30 cellular contexts compared by ENCODE assay signal in genomic region chr22:46905834-46906233, GRCh38.
"Had no signal": no experiment of that assay in that cellular context is flagged by ENCODE, and none has a peak within 500 bp of the region (broad histone marks: within the 10 kb centered on the region; RNA-seq: fewer than 3 reads in every experiment).

No MANE protein-coding gene starts in this region.

- FAIRE-seq: kidney, urothelium cell line had no signal

- H3K4me3 ChIP-seq: left ventricle myocardium inferior, lung, neural progenitor cell, ovary, right atrium auricular region, right lobe of liver, smooth muscle cell, testis, thyroid gland, transverse colon, upper lobe of left lung had no signal

- ATAC-seq: left colon; natural killer cell; right lobe of liver; stimulated activated memory B cell treated with anti-CD40 and anti-IgM and Interleukin-4, amounts not matched to agents 10 μg/mL and 1 μg/mL and 100 μg/mL, for 72 hours; stimulated activated naive CD8-positive, alpha-beta T cell treated with anti-CD3 and anti-CD28 coated beads, Interleukin-15, amount 100 ng/mL, for 72 hours had no signal

- H3K27me3 Mint-ChIP-seq: naive B cell; progenitor cell of endocrine pancreas; stimulated activated memory B cell treated with anti-CD40 and anti-IgM and Interleukin-4, amounts not matched to agents 10 μg/mL and 1 μg/mL and 100 μg/mL, for 72 hours; stimulated activated naive CD8-positive, alpha-beta T cell treated with anti-CD3 and anti-CD28 coated beads, Interleukin-15, amount 100 ng/mL, for 72 hours had no signal

- H3K36me3 Mint-ChIP-seq: natural killer cell had no signal

- DNase-seq: hippocampal formation; left colon; left ventricle myocardium inferior; mesendoderm; naive B cell; natural killer cell; nephron progenitor cell; occipital lobe; ovary; right lobe of liver; stimulated activated CD4-positive, alpha-beta T cell treated with anti-CD3 and anti-CD28 coated beads, Interleukin-1b, Interleukin-23, amount 100 ng/mL, for 48 hours; stimulated activated CD4-positive, alpha-beta T cell treated with anti-CD3 and anti-CD28 coated beads, Interleukin-2, amount 100 ng/mL, for 48 hours; stimulated activated CD4-positive, alpha-beta T cell treated with anti-CD3 and anti-CD28 coated beads, Interleukin-4, amount 100 ng/mL, for 4 hours; stimulated activated CD8-positive, alpha-beta memory T cell treated with anti-CD3 and anti-CD28 coated beads, Interleukin-4, amount 100 ng/mL, for 48 hours; stimulated activated naive CD4-positive, alpha-beta T cell treated with Interleukin-2 at 50 U/mL for 16 hours; stimulated activated naive CD8-positive, alpha-beta T cell treated with anti-CD3 and anti-CD28 coated beads, Interleukin-15, amount 100 ng/mL, for 72 hours; testis; thyroid gland; transverse colon; upper lobe of left lung had no signal

- H3K9me3 Mint-ChIP-seq: mesothelial cell of epicardium; naive B cell; natural killer cell; nephron progenitor cell; neural progenitor cell; stimulated activated memory B cell treated with anti-CD40 and anti-IgM and Interleukin-4, amounts not matched to agents 10 μg/mL and 1 μg/mL and 100 μg/mL, for 72 hours; stimulated activated naive CD8-positive, alpha-beta T cell treated with anti-CD3 and anti-CD28 coated beads, Interleukin-15, amount 100 ng/mL, for 72 hours had no signal

- H3K27ac ChIP-seq: left ventricle myocardium inferior, neural progenitor cell, neutrophil, ovary, right atrium auricular region, right lobe of liver, testis, thyroid gland, transverse colon, upper lobe of left lung had no signal

- H3K36me3 ChIP-seq: neural progenitor cell, ovary, right atrium auricular region, right lobe of liver, thyroid gland, transverse colon had no signal

- H3K27ac Mint-ChIP-seq: mesothelial cell of epicardium; natural killer cell; nephron progenitor cell; progenitor cell of endocrine pancreas; stimulated activated memory B cell treated with anti-CD40 and anti-IgM and Interleukin-4, amounts not matched to agents 10 μg/mL and 1 μg/mL and 100 μg/mL, for 72 hours; stimulated activated naive CD8-positive, alpha-beta T cell treated with anti-CD3 and anti-CD28 coated beads, Interleukin-15, amount 100 ng/mL, for 72 hours had no signal

- H3K4me1 ChIP-seq: left ventricle myocardium inferior, right lobe of liver, testis, transverse colon, upper lobe of left lung had no signal

- H3K4me3 Mint-ChIP-seq: mesothelial cell of epicardium; naive B cell; natural killer cell; nephron progenitor cell; neural progenitor cell; stimulated activated memory B cell treated with anti-CD40 and anti-IgM and Interleukin-4, amounts not matched to agents 10 μg/mL and 1 μg/mL and 100 μg/mL, for 72 hours; stimulated activated naive CD8-positive, alpha-beta T cell treated with anti-CD3 and anti-CD28 coated beads, Interleukin-15, amount 100 ng/mL, for 72 hours had no signal

- H3K9me3 ChIP-seq: left ventricle myocardium inferior, neutrophil, ovary, right atrium auricular region, right lobe of liver, testis, thyroid gland, transverse colon, upper lobe of left lung had no signal

- H3K27me3 ChIP-seq: neural progenitor cell, neutrophil, ovary, right atrium auricular region, right lobe of liver, testis, thyroid gland, transverse colon, upper lobe of left lung had no signal

- H3K4me1 Mint-ChIP-seq: mesothelial cell of epicardium had no signal
